ENCODE assay signal across 1 cellular context in genomic region chr4:69713593-69713992, GRCh38.
TF ChIP-seq lines count a peak whose summit lies in the region.

No MANE protein-coding gene starts in this region.

TF ChIP-seq in HepG2, 621 proteins besides CTCF, POLR2A, EP300 and RAD21 (continued from another document and continues in another):
- TF ChIP-seq ZNF883 (CRISPR knock-in tag; IDR thresholded peaks at IDR 0.05; ENCODE audit: not compliant biosample characterization) (no peak), MEIS2 (CRISPR knock-in tag; IDR thresholded peaks at IDR 0.05) (no peak), CHD2 (IDR thresholded peaks at IDR 0.05; ENCODE audit: low read depth, low read length) (no peak), ELF3 (CRISPR knock-in tag; IDR thresholded peaks at IDR 0.05) (peak; percentile 62; the same call in 1 of the 2 replicates), ZNF891 (CRISPR knock-in tag; IDR thresholded peaks at IDR 0.05) (no peak), EEA1 (CRISPR knock-in tag; IDR thresholded peaks at IDR 0.05; ENCODE audit: borderline replicate concordance) (no peak), ZNF205 (CRISPR knock-in tag; IDR thresholded peaks at IDR 0.05) (peak; percentile 96), HCFC1 (IDR thresholded peaks at IDR 0.05; ENCODE audit: low read depth, low read length) (no peak), ZBTB40 (IDR thresholded peaks at IDR 0.05) (no peak), ZBTB40 (CRISPR knock-in tag; IDR thresholded peaks at IDR 0.05) (no peak), FOSL1 (CRISPR knock-in tag; IDR thresholded peaks at IDR 0.05; ENCODE audit: borderline replicate concordance) (no peak), TOPORS (CRISPR knock-in tag; IDR thresholded peaks at IDR 0.05) (no peak), DRAP1 (CRISPR knock-in tag; IDR thresholded peaks at IDR 0.05) (no peak), ZNF318 (CRISPR knock-in tag; IDR thresholded peaks at IDR 0.05) (no peak), STAT5B (CRISPR knock-in tag; IDR thresholded peaks at IDR 0.05) (no peak), RBFOX2 (IDR thresholded peaks at IDR 0.05; ENCODE audit: low read depth, low read length) (no peak), ZNF570 (CRISPR knock-in tag; IDR thresholded peaks at IDR 0.05; ENCODE audit: borderline replicate concordance) (no peak), ZNF256 (CRISPR knock-in tag; conservative IDR thresholded peaks at IDR 0.05) (no peak), ZNF10 (CRISPR knock-in tag; IDR thresholded peaks at IDR 0.05; ENCODE audit: borderline replicate concordance, low read depth) (no peak), MED1 (CRISPR knock-in tag; IDR thresholded peaks at IDR 0.05) (0 out of 2 replicates have a peak, but pooled peaks have one; percentile 26), ZSCAN9 (CRISPR knock-in tag; IDR thresholded peaks at IDR 0.05; ENCODE audit: borderline replicate concordance) (no peak), AHDC1 (CRISPR knock-in tag; IDR thresholded peaks at IDR 0.05; ENCODE audit: borderline replicate concordance) (no peak), ZNF232 (CRISPR knock-in tag; IDR thresholded peaks at IDR 0.05; ENCODE audit: borderline replicate concordance) (no peak), ARID5B (CRISPR knock-in tag; IDR thresholded peaks at IDR 0.05) (peak; percentile 91)
